Comparison of ENCODE assay signal across 8 cellular contexts in the genomic region with DNA sequence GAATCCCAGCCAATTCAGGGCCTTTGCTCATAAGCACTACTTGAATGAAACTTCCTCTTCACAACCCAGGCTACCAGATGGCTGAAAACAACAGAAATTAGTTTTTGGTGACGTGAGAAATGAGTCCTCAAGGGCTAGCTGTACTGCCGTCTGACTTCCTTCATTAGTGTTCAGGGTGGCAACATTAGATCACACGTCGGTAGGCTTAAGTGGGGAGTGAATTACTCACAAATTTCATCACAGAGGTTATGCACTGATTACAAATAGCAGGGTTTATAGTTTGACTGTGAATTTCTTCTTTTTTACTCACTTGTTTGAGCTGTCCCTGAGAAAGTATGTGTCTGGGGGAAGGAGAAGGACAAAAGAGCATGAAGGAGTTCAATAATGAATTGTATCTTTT.
DNase-seq lines count a peak whose midpoint lies in the region; ATAC-seq and FAIRE-seq lines count a peak whose summit lies in the region.

No MANE protein-coding gene starts in this region.

- ATAC-seq in GM18517 (IDR thresholded peaks at IDR 0.05; ENCODE audit: unreplicated experiment) = peak; percentile 70
- ATAC-seq in GM21786 (IDR thresholded peaks at IDR 0.05; ENCODE audit: unreplicated experiment) = peak; percentile 68
- ATAC-seq in left ventricle myocardium superior = no peak

- FAIRE-seq in islet of Langerhans (lab: Jason Lieb, UNC) = peak; percentile 97

- peak; percentile 93 for DNase-seq in MV-4-11 (lab: John Stamatoyannopoulos, UW)
- DNase-seq in cardiac septum (ENCODE audit: low spot score) = no peak
- no peak for DNase-seq in NCI-H187 (lab: John Stamatoyannopoulos, UW)
- DNase-seq in mesenteric fat pad (ENCODE audit: low spot score) = no peak
- no peak for DNase-seq in left ventricle myocardium superior

- intact Hi-C loops in cardiac septum (cut with DNase I) (no loop called here), left ventricle myocardium superior (cut with micrococcal nuclease) (no loop called here)
